In genomic region chr20:45347936-45348809, GRCh38 we compare ENCODE assay signal across 1 cellular context.
TF ChIP-seq lines count a peak whose summit lies in the region.

TSS of gene SDC4 (minus strand) at chr20:45348424. CDS start at chr20:45348384, 40 bp downstream.

TF ChIP-seq in HepG2, 621 proteins besides CTCF, POLR2A, EP300 and RAD21 (continued from another document and continues in another):
- TF ChIP-seq ZBTB49 (CRISPR knock-in tag; IDR thresholded peaks at IDR 0.05; ENCODE audit: borderline replicate concordance) (0 out of 2 replicates have a peak, but pooled peaks have one; percentile 31), PRDM4 (CRISPR knock-in tag; IDR thresholded peaks at IDR 0.05; ENCODE audit: borderline replicate concordance) (peak; percentile 66; the same call in 1 of the 2 replicates), HDAC2 (CRISPR knock-in tag; IDR thresholded peaks at IDR 0.05) (peak; percentile 47), RORA (CRISPR knock-in tag; IDR thresholded peaks at IDR 0.05) (no peak), CSRNP1 (CRISPR knock-in tag; IDR thresholded peaks at IDR 0.05) (peak; percentile 80; the same call in 1 of the 2 replicates), E2F1 (CRISPR knock-in tag; IDR thresholded peaks at IDR 0.05) (no peak), ZMAT3 (CRISPR knock-in tag; conservative IDR thresholded peaks at IDR 0.05) (peak; percentile 88), RARA (CRISPR knock-in tag; IDR thresholded peaks at IDR 0.05) (no peak; the same call in 1 of the 2 replicates), ZNF547 (CRISPR knock-in tag; IDR thresholded peaks at IDR 0.05) (peak; percentile 79; the same call in 1 of the 2 replicates), SIX1 (CRISPR knock-in tag; IDR thresholded peaks at IDR 0.05; ENCODE audit: borderline replicate concordance) (no peak), ZNF225 (CRISPR knock-in tag; IDR thresholded peaks at IDR 0.05) (peak; percentile 85; the same call in 1 of the 2 replicates), PTBP1 (IDR thresholded peaks at IDR 0.05; ENCODE audit: low read depth, low read length, poor library complexity, severe bottlenecking) (no peak), NONO (IDR thresholded peaks at IDR 0.05) (no peak), NONO (CRISPR knock-in tag; conservative IDR thresholded peaks at IDR 0.05) (peak; percentile 68; the same call in 1 of the 2 replicates), MAZ (IDR thresholded peaks at IDR 0.05; ENCODE audit: borderline replicate concordance, low read depth, low read length) (peak; percentile 36; the same call in 1 of the 2 replicates), MAZ (CRISPR knock-in tag; IDR thresholded peaks at IDR 0.05; ENCODE audit: low read depth) (peak; percentile 73; the same call in 1 of the 2 replicates), ATF7 (IDR thresholded peaks at IDR 0.05) (no peak), ATF7 (CRISPR knock-in tag; IDR thresholded peaks at IDR 0.05) (peak; percentile 64; the same call in 1 of the 2 replicates), ZNF274 (CRISPR knock-in tag; IDR thresholded peaks at IDR 0.05) (peak; percentile 74), NR3C1 (CRISPR knock-in tag; IDR thresholded peaks at IDR 0.05) (no peak), ZEB1 (IDR thresholded peaks at IDR 0.05; ENCODE audit: insufficient replicate concordance, low read depth) (no peak), ARID2 (CRISPR knock-in tag; IDR thresholded peaks at IDR 0.05; ENCODE audit: borderline replicate concordance) (peak; percentile 71; the same call in 1 of the 2 replicates), ZNF430 (CRISPR knock-in tag; IDR thresholded peaks at IDR 0.05) (peak; percentile 95), HOXA5 (CRISPR knock-in tag; IDR thresholded peaks at IDR 0.05) (peak; percentile 73; the same call in 1 of the 2 replicates), ZNF569 (CRISPR knock-in tag; IDR thresholded peaks at IDR 0.05; ENCODE audit: borderline replicate concordance) (peak; percentile 51; the same call in 1 of the 2 replicates), KIAA2018 (CRISPR knock-in tag; IDR thresholded peaks at IDR 0.05; ENCODE audit: borderline replicate concordance) (no peak), HNF4G (IDR thresholded peaks at IDR 0.05; ENCODE audit: borderline replicate concordance, low read depth, low read length) (no peak), HNF4G (CRISPR knock-in tag; IDR thresholded peaks at IDR 0.05; ENCODE audit: borderline replicate concordance, low read depth) (no peak), U2AF1 (optimal IDR thresholded peaks at IDR 0.05; ENCODE audit: low read depth, low read length) (no peak), ZNF749 (CRISPR knock-in tag; IDR thresholded peaks at IDR 0.05; ENCODE audit: borderline replicate concordance) (no peak), HMG20A (CRISPR knock-in tag; IDR thresholded peaks at IDR 0.05; ENCODE audit: borderline replicate concordance) (no peak), ZSCAN12 (CRISPR knock-in tag; IDR thresholded peaks at IDR 0.05) (peak; percentile 71; the same call in 1 of the 2 replicates), CAMTA2 (CRISPR knock-in tag; IDR thresholded peaks at IDR 0.05; ENCODE audit: borderline replicate concordance) (peak; percentile 71; the same call in 1 of the 2 replicates), ZGPAT (CRISPR knock-in tag; IDR thresholded peaks at IDR 0.05) (peak; percentile 71), ELF3 (CRISPR knock-in tag; IDR thresholded peaks at IDR 0.05) (peak; percentile 46; the same call in 1 of the 2 replicates), ZNF333 (CRISPR knock-in tag; IDR thresholded peaks at IDR 0.05; ENCODE audit: borderline replicate concordance) (no peak), ZFP1 (CRISPR knock-in tag; IDR thresholded peaks at IDR 0.05) (no peak), ZNF20 (CRISPR knock-in tag; IDR thresholded peaks at IDR 0.05) (no peak), ZNF577 (CRISPR knock-in tag; IDR thresholded peaks at IDR 0.05; ENCODE audit: borderline replicate concordance, low read depth) (no peak), ASH2L (IDR thresholded peaks at IDR 0.05; ENCODE audit: insufficient read length, low read depth, low read length) (peak; percentile 63), KDM4B (CRISPR knock-in tag; IDR thresholded peaks at IDR 0.05) (peak; percentile 67; the same call in 1 of the 2 replicates), ZNF772 (CRISPR knock-in tag; IDR thresholded peaks at IDR 0.05) (no peak; the same call in 1 of the 2 replicates), ELF4 (CRISPR knock-in tag; IDR thresholded peaks at IDR 0.05; ENCODE audit: borderline replicate concordance) (no peak), ZNF773 (CRISPR knock-in tag; IDR thresholded peaks at IDR 0.05; ENCODE audit: borderline replicate concordance) (no peak), KDM6A (CRISPR knock-in tag; IDR thresholded peaks at IDR 0.05; ENCODE audit: low read depth) (no peak), SMARCE1 (IDR thresholded peaks at IDR 0.05; ENCODE audit: borderline replicate concordance) (no peak), MTF1 (CRISPR knock-in tag; IDR thresholded peaks at IDR 0.05) (no peak), ZNF850 (CRISPR knock-in tag; conservative IDR thresholded peaks at IDR 0.05) (0 out of 2 replicates have a peak, but pooled peaks have one; percentile 14), BRD4 (CRISPR knock-in tag; IDR thresholded peaks at IDR 0.05) (peak; percentile 67; the same call in 1 of the 2 replicates), FOXA1 (IDR thresholded peaks at IDR 0.05) (no peak), FOXA1 (CRISPR knock-in tag; IDR thresholded peaks at IDR 0.05) (no peak)
